In the genomic region with DNA sequence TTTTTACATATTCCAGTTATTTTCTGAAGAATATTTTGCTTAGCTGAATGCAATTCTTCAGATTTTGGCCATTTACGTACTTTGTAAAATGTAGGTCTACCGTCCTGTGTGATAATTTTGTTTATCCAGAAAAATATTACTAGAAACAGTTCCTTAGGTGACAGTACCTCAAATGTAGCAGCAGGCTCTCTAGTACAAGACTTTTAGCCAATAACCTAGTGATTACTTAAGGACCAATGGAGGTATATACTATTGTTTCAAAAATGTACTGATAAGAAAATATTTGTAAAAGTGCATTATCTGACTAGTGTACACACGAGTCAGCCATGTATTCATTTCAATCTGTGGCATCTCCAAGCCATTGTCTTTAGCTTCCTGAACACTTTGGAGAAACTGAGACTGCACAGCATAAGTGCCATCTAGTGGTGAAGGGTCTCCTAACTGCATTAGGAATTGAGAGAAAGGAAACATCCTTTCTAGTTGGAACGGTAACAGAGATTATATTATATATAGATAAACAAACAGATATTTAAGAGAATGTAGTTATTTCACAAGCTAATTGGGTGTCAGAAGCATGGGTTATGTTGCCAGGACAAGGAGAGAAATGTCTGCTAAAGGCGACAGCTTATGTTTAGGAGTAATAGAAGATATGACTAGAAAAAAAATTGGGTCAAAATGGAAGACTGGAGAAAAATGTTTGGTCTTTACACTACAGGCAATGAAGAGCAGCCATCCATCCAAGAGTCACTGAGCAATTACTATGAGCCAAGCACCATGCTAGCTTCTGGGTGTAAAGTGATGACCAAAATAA, we compare ENCODE assay signal across 8 cellular contexts. TPM values are rescaled to one million over a fixed set of nuclear protein-coding genes. Genes with fewer than 3 reads are reported as not detected.
DNase-seq lines count a peak whose midpoint lies in the region; ATAC-seq, FAIRE-seq and TF ChIP-seq lines count a peak whose summit lies in the region.

No MANE protein-coding gene starts in this region.

- ATAC-seq in HG02642 (IDR thresholded peaks at IDR 0.05; ENCODE audit: poor library complexity, unreplicated experiment) = peak; percentile 66

- FAIRE-seq in endometrium (lab: Jason Lieb, UNC) = peak; percentile 96

- TF ChIP-seq CTCF in GM12865 (IDR thresholded peaks at IDR 0.05; ENCODE audit: insufficient read depth, low read depth, low read length, missing control alignments) (peak; percentile 83), WI38 (IDR thresholded peaks at IDR 0.05; ENCODE audit: low read depth, low read length) (peak; percentile 64; the same call in 1 of the 2 replicates)

- in situ Hi-C loops in ACHN (cut with HindIII; ENCODE audit: low pct_ligation_motif_present, low pct_unique_long_range_greater_than_20kb, low sequenced_read_pairs) = no loop called here

- DNase-seq in ACHN (peak; percentile 81), GM12865 (ENCODE audit: low read depth) (peak; percentile 81), NCI-H1694 (lab: John Stamatoyannopoulos, UW) (peak; percentile 46), myocyte (ENCODE audit: low read depth) (peak; percentile 89), mesenteric fat pad (ENCODE audit: low spot score) (no peak)

- H3K4me3 ChIP-seq in GM12865 (ENCODE audit: low read depth, low read length) = no peak overlapping the region
- peak overlapping the region; percentile 39 for H3K4me3 ChIP-seq in WI38 (ENCODE audit: low read depth, low read length)

RNA-seq across cellular contexts. Expression of gene RTKN2, which starts 23.7 kb away (rescaled TPM):
- total RNA-seq in myocyte (3.8 and 5.4 TPM in 2 replicates), mesenteric fat pad (0.06 TPM)
- polyA plus RNA-seq in myocyte (2012) = 6.2 TPM
